Comparison of ENCODE assay signal across 7 cellular contexts in the genomic region with DNA sequence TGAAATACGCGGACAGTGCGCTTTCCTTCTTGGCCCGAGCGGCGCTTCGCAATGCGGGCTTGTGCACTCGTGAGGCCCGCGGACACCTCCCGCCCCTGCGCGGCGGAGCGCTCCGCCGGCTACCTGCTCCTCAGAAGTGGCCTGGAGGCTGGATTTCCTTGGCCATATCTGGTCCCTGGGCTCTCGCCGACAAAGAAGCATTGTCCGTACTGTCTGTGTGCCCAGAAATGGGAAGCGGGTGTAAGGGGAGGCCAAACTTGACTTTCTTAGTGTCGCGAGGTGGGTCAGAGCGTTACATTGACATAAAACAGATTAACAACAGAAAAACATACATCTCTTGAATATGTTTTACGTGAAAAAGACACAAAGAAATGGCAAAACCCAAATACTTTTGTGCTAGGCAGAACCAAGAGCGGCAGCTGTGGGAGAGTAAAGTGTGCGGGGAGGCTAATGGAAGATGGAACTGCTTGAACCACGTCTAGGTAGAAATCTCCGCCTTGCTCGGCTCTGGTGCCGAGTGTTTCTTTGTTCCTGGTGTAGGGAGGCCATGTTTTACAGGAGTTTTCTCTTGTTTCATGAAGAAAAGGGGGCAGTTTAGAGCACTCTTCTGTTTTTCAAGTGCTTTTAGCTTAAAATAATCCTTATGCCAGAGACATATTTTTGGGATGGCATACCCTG. TPM values are rescaled to one million over a fixed set of nuclear protein-coding genes. Genes with fewer than 3 reads are reported as not detected.
DNase-seq lines count a peak whose midpoint lies in the region; ATAC-seq and TF ChIP-seq lines count a peak whose summit lies in the region.

No MANE protein-coding gene starts in this region.

- H3K27me3 Mint-ChIP-seq in activated T-cell treated with anti-CD3 and anti-CD28 coated beads, Interleukin-2, amount 50 U/mL, for 72 hours (ENCODE audit: low read depth) = no peaks in the 10 kb centered on the region

- ATAC-seq in GM18505 (IDR thresholded peaks at IDR 0.05; ENCODE audit: unreplicated experiment) (peak; percentile 13), HG02610 (IDR thresholded peaks at IDR 0.05; ENCODE audit: unreplicated experiment) (peak; percentile 25)
- peak; percentile 31 to 33 for ATAC-seq in activated T-cell treated with anti-CD3 and anti-CD28 coated beads, Interleukin-2, amount 50 U/mL, for 72 hours (replicated peaks in 1 of 2)

- peak overlapping the region; percentile 97 to 99 for H3K4me3 Mint-ChIP-seq in activated T-cell treated with anti-CD3 and anti-CD28 coated beads, Interleukin-2, amount 50 U/mL, for 72 hours

- peaks cover 0 to 2% of the 10 kb centered on the region in 2 donors for H3K36me3 Mint-ChIP-seq in activated T-cell treated with anti-CD3 and anti-CD28 coated beads, Interleukin-2, amount 50 U/mL, for 72 hours (ENCODE audit: insufficient read depth in 2 of 2)

- H3K9me3 ChIP-seq in cardiac muscle cell (ENCODE audit: low read depth) = no peaks in the 10 kb centered on the region

- DNase-seq in NCI-H1105 (lab: John Stamatoyannopoulos, UW) (peak; percentile 3), cardiac muscle cell (ENCODE audit: low read depth in 1 of 2, low spot score in 1 of 2) (peak; percentile 18 to 43), renal cortical epithelial cell (ENCODE audit: low read depth) (peak; percentile 34), islet precursor cell (no peak)
- DNase-seq in activated T-cell treated with anti-CD3 and anti-CD28 coated beads, Interleukin-2, amount 50 U/mL, for 72 hours = peak; percentile 21 to 32

- peak overlapping the region; percentile 90 for H3K27ac Mint-ChIP-seq in activated T-cell treated with anti-CD3 and anti-CD28 coated beads, Interleukin-2, amount 50 U/mL, for 72 hours

- H3K4me1 Mint-ChIP-seq in activated T-cell treated with anti-CD3 and anti-CD28 coated beads, Interleukin-2, amount 50 U/mL, for 72 hours (ENCODE audit: low read depth) = peaks cover 18% of the 10 kb centered on the region

- no peak for TF ChIP-seq CTCF in cardiac muscle cell (IDR thresholded peaks at IDR 0.05; ENCODE audit: low read depth, low read length)

- H3K4me3 ChIP-seq in cardiac muscle cell = peak overlapping the region; percentile 83

- peak overlapping the region; percentile 99 for H3K27ac ChIP-seq in cardiac muscle cell

- no peaks in the 10 kb centered on the region for H3K27me3 ChIP-seq in cardiac muscle cell

- H3K4me1 ChIP-seq in cardiac muscle cell (ENCODE audit: low read depth) = peaks cover 9% of the 10 kb centered on the region

- no peak for TF ChIP-seq POLR2A in GM18505 (IDR thresholded peaks at IDR 0.05; ENCODE audit: borderline replicate concordance, extremely low read depth, insufficient read depth, insufficient read length)

- H3K36me3 ChIP-seq in cardiac muscle cell = no peaks in the 10 kb centered on the region

- no peaks in the 10 kb centered on the region for H3K9me3 Mint-ChIP-seq in activated T-cell treated with anti-CD3 and anti-CD28 coated beads, Interleukin-2, amount 50 U/mL, for 72 hours

RNA-seq across cellular contexts. Expression of a gene that starts 1.5 kb away (rescaled TPM):
- total RNA-seq in activated T-cell treated with anti-CD3 and anti-CD28 coated beads, Interleukin-2, amount 50 U/mL, for 72 hours = 10 to 100 TPM in 1 of 2 donors, 1 to 10 TPM in 1; 9.5 to 13.0 TPM
- 13.8 and 21.7 TPM in 2 replicates for total RNA-seq in cardiac muscle cell
- 12.1 and 18.8 TPM in 2 replicates for polyA plus RNA-seq in cardiac muscle cell
- 13.4 and 26.0 TPM in 2 replicates for total RNA-seq in renal cortical epithelial cell
